19 cellular contexts compared by ENCODE assay signal in genomic region chr12:17527021-17527420, GRCh38.
DNase-seq lines count a peak whose midpoint lies in the region; ATAC-seq and TF ChIP-seq lines count a peak whose summit lies in the region.
"Had no signal": no experiment of that assay in that cellular context is flagged by ENCODE, and none has a peak within 500 bp of the region (broad histone marks: within the 10 kb centered on the region; RNA-seq: fewer than 3 reads in every experiment).

No MANE protein-coding gene starts in this region.

- H3K36me3 ChIP-seq in trophoblast cell (ENCODE audit: control insufficient read depth in 1 of 2, insufficient read depth in 2 of 2, low read length in 2 of 2) (no peaks in the 10 kb centered on the region), upper lobe of right lung (no peaks in the 10 kb centered on the region)
- H3K36me3 ChIP-seq: HAP-1 had no signal

- no peak overlapping the region for H3K4me2 ChIP-seq in trophoblast cell (ENCODE audit: low read length)
- H3K4me2 ChIP-seq: A549 had no signal

- H3K4me1 Mint-ChIP-seq in chondrocyte (ENCODE audit: low read depth) (no peaks in the 10 kb centered on the region), Calu3 (ENCODE audit: low read depth, unreplicated experiment) (no peaks in the 10 kb centered on the region)
- H3K4me1 Mint-ChIP-seq: CD4-positive, alpha-beta memory T cell had no signal

- H3K4me1 ChIP-seq in trophoblast cell (ENCODE audit: control insufficient read depth in 1 of 2, insufficient read depth in 2 of 2, low read length in 2 of 2): peaks cover 0 to 6% of the 10 kb centered on the region in 2 experiments
- no peaks in the 10 kb centered on the region for H3K4me1 ChIP-seq in upper lobe of right lung
- H3K4me1 ChIP-seq: A549, HAP-1 had no signal

- peak; percentile 14 for DNase-seq in ELR (ENCODE audit: low read depth)
- DNase-seq in chondrocyte (ENCODE audit: low spot score): no peak
- DNase-seq in trophoblast cell: peak; percentile 34 to 90
- no peak for DNase-seq in GM13976 (ENCODE audit: low spot score)
- DNase-seq in upper lobe of right lung: no peak
- no peak for DNase-seq in Calu3
- DNase-seq: 8988T; C1 segment of cervical spinal cord; CD4-positive, alpha-beta memory T cell; COR-L47; DMS 273 treated with DMSO at 0.1 percent for 48 hours; DMS79; EL; GF-D8; GOT3; HFFc6 had no signal

- H3K36me3 Mint-ChIP-seq in chondrocyte (ENCODE audit: low read depth) (no peaks in the 10 kb centered on the region), Calu3 (ENCODE audit: insufficient read depth, unreplicated experiment) (no peaks in the 10 kb centered on the region)
- H3K36me3 Mint-ChIP-seq: CD4-positive, alpha-beta memory T cell had no signal

- no peak overlapping the region for H3K27ac ChIP-seq in 22Rv1
- no peak overlapping the region for H3K27ac ChIP-seq in trophoblast cell (ENCODE audit: low read depth, low read length)
- no peak overlapping the region for H3K27ac ChIP-seq in upper lobe of right lung
- H3K27ac ChIP-seq: A549 had no signal

- H2AK5ac ChIP-seq in trophoblast cell (ENCODE audit: low read length): no peak overlapping the region

- in situ Hi-C loops in GM13976 (cut with MboI; ENCODE audit: low sequenced_read_pairs, unreplicated experiment): no loop called here

- no peak for ATAC-seq in upper lobe of right lung
- ATAC-seq: A549 had no signal

- H4K12ac ChIP-seq in trophoblast cell (ENCODE audit: low read depth, low read length): no peak overlapping the region

- no peak overlapping the region for H3K27ac Mint-ChIP-seq in chondrocyte (ENCODE audit: unreplicated experiment)
- H3K27ac Mint-ChIP-seq in Calu3 (ENCODE audit: unreplicated experiment): no peak overlapping the region
- H3K27ac Mint-ChIP-seq: HFFc6 had no signal

- peaks cover 4% of the 10 kb centered on the region for H3K79me1 ChIP-seq in trophoblast cell (ENCODE audit: low read length)

- no peak overlapping the region for H2BK12ac ChIP-seq in trophoblast cell (ENCODE audit: low read length)

- no peak overlapping the region for H4K91ac ChIP-seq in trophoblast cell (ENCODE audit: low read depth, low read length)

- H3K27me3 Mint-ChIP-seq in chondrocyte (ENCODE audit: low read depth) (peaks cover 3% of the 10 kb centered on the region), Calu3 (ENCODE audit: unreplicated experiment) (no peaks in the 10 kb centered on the region)
- H3K27me3 Mint-ChIP-seq: CD4-positive, alpha-beta memory T cell had no signal

- no TSS peak for BruUV-seq in Calu3 (replicated peaks; lab: Mats Ljungman, UMichigan)

- intact Hi-C loops in upper lobe of right lung (cut with DNase I): no loop called here
- intact Hi-C loops in Calu3 (cut with micrococcal nuclease; ENCODE audit: unreplicated experiment): no loop called here

- H2BK120ac ChIP-seq in trophoblast cell (ENCODE audit: insufficient read depth, low read length, poor library complexity): no peak overlapping the region

- H3K79me2 ChIP-seq in trophoblast cell (ENCODE audit: control insufficient read depth, insufficient read depth, low read length, poor library complexity): no peaks in the 10 kb centered on the region

- CTCF ChIA-PET in Calu3 (lab: Charles Lee): no interaction called here

- no peak overlapping the region for H2BK5ac ChIP-seq in trophoblast cell (ENCODE audit: low read depth, low read length, poor library complexity)

- H3K4ac ChIP-seq in trophoblast cell (ENCODE audit: low read depth, low read length): no peak overlapping the region

- H3K4me3 Mint-ChIP-seq in chondrocyte (ENCODE audit: unreplicated experiment) (no peak overlapping the region), Calu3 (ENCODE audit: low read depth, unreplicated experiment) (no peak overlapping the region)
- H3K4me3 Mint-ChIP-seq: CD4-positive, alpha-beta memory T cell; HFFc6 had no signal

- H3K4me3 ChIP-seq in trophoblast cell (ENCODE audit: low read depth, low read length): no peak overlapping the region
- H3K4me3 ChIP-seq in upper lobe of right lung: no peak overlapping the region
- H3K4me3 ChIP-seq: A549, HAP-1 had no signal

- no peak overlapping the region for H3K9ac ChIP-seq in trophoblast cell (ENCODE audit: low read length)

- TF ChIP-seq CTCF in 22Rv1 (IDR thresholded peaks at IDR 0.05) (0 out of 2 replicates have a peak, but pooled peaks have one; percentile 6), chondrocyte (IDR thresholded peaks at IDR 0.05) (peak; percentile 12), GM13976 (IDR thresholded peaks at IDR 0.05; ENCODE audit: borderline replicate concordance, control extremely low read depth, extremely low read depth, insufficient read depth, missing control alignments) (no peak), upper lobe of right lung (IDR thresholded peaks at IDR 0.05) (no peak), Calu3 (IDR thresholded peaks at IDR 0.05; ENCODE audit: unreplicated experiment) (no peak)

- H3K18ac ChIP-seq in trophoblast cell (ENCODE audit: low read length): no peak overlapping the region

- no peak overlapping the region for H2AFZ ChIP-seq in trophoblast cell (ENCODE audit: insufficient read depth, low read length, poor library complexity)

- H3K9me3 ChIP-seq in trophoblast cell (ENCODE audit: insufficient read depth, low read depth, low read length) (no peaks in the 10 kb centered on the region), upper lobe of right lung (no peaks in the 10 kb centered on the region)
- H3K9me3 ChIP-seq: A549, HAP-1 had no signal

- H3K9me3 Mint-ChIP-seq in chondrocyte (ENCODE audit: low read depth): no peaks in the 10 kb centered on the region
- H3K9me3 Mint-ChIP-seq in Calu3 (ENCODE audit: low read depth, unreplicated experiment): no peaks in the 10 kb centered on the region

- WGBS in trophoblast cell (ENCODE audit: extremely low coverage, insufficient coverage, insufficient read length): no CpG with 5 or more reads among the region's 1 CpG

- H3K23ac ChIP-seq in trophoblast cell (ENCODE audit: low read length): no peak overlapping the region

- no peaks in the 10 kb centered on the region for H3K27me3 ChIP-seq in trophoblast cell (ENCODE audit: insufficient read depth, low read length)
- no peaks in the 10 kb centered on the region for H3K27me3 ChIP-seq in upper lobe of right lung

- H3K14ac ChIP-seq in trophoblast cell (ENCODE audit: low read length): no peak overlapping the region

- H4K8ac ChIP-seq in trophoblast cell (ENCODE audit: low read depth, low read length): no peak overlapping the region

Comparison
In these comparisons a context has a peak if more than half of its experiments do, and no peak if none do; other contexts are left out.
1. CTCF ChIP-seq: peak in 22Rv1 (single experiment) and chondrocyte (single experiment); none in GM13976 (single experiment), upper lobe of right lung (single experiment) and Calu3 (single experiment).
2. DNase-seq: peak in ELR (single experiment) and trophoblast cell (2 of 2); none in chondrocyte (single experiment), GM13976 (single experiment), upper lobe of right lung (single experiment) and Calu3 (single experiment).